2 cellular contexts compared by ENCODE assay signal in the genomic region with DNA sequence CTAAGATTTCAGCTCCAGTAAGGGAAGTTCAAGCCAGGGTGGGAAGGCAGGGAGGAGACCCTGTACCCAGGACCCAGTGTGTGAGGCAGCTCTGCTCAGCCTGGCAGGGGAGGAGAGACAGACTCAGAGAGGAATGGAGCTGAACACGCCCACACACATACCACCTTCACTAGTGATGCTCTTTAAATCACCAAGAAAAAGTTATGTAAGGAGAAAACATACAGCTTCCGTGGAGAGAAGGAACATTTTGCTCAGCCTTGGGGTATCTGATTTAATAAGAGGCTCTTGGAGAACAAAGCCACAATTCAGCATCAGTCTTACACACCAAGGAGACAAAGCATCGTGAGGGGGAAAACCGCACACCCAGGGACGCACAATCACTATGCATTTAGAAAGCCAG.
A peak's percentile ranks its signal among the peaks of the same experiment; 100 is the strongest.
TF ChIP-seq lines count a peak whose summit lies in the region.

No MANE protein-coding gene starts in this region.

TF ChIP-seq in GM23338, 12 proteins besides CTCF, POLR2A, EP300 and RAD21 (continued from another document and continues in another):
- TF ChIP-seq, protein P1, sequence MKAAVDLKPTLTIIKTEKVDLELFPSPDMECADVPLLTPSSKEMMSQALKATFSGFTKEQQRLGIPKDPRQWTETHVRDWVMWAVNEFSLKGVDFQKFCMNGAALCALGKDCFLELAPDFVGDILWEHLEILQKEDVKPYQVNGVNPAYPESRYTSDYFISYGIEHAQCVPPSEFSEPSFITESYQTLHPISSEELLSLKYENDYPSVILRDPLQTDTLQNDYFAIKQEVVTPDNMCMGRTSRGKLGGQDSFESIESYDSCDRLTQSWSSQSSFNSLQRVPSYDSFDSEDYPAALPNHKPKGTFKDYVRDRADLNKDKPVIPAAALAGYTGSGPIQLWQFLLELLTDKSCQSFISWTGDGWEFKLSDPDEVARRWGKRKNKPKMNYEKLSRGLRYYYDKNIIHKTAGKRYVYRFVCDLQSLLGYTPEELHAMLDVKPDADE (IDR thresholded peaks at IDR 0.05) = no peak
- TF ChIP-seq EZH2 (IDR thresholded peaks at IDR 0.05; ENCODE audit: low read depth, unreplicated experiment) = no peak
- TF ChIP-seq POLR2AphosphoS5 (IDR thresholded peaks at IDR 0.05; ENCODE audit: low read depth) = no peak
- no peak for TF ChIP-seq REST (IDR thresholded peaks at IDR 0.05; ENCODE audit: unreplicated experiment)
- TF ChIP-seq STAT1 (IDR thresholded peaks at IDR 0.05; ENCODE audit: unreplicated experiment) = no peak
- TF ChIP-seq ZNF331 (CRISPR knock-in tag; IDR thresholded peaks at IDR 0.05; ENCODE audit: low read depth) = no peak
- TF ChIP-seq, protein P2, sequence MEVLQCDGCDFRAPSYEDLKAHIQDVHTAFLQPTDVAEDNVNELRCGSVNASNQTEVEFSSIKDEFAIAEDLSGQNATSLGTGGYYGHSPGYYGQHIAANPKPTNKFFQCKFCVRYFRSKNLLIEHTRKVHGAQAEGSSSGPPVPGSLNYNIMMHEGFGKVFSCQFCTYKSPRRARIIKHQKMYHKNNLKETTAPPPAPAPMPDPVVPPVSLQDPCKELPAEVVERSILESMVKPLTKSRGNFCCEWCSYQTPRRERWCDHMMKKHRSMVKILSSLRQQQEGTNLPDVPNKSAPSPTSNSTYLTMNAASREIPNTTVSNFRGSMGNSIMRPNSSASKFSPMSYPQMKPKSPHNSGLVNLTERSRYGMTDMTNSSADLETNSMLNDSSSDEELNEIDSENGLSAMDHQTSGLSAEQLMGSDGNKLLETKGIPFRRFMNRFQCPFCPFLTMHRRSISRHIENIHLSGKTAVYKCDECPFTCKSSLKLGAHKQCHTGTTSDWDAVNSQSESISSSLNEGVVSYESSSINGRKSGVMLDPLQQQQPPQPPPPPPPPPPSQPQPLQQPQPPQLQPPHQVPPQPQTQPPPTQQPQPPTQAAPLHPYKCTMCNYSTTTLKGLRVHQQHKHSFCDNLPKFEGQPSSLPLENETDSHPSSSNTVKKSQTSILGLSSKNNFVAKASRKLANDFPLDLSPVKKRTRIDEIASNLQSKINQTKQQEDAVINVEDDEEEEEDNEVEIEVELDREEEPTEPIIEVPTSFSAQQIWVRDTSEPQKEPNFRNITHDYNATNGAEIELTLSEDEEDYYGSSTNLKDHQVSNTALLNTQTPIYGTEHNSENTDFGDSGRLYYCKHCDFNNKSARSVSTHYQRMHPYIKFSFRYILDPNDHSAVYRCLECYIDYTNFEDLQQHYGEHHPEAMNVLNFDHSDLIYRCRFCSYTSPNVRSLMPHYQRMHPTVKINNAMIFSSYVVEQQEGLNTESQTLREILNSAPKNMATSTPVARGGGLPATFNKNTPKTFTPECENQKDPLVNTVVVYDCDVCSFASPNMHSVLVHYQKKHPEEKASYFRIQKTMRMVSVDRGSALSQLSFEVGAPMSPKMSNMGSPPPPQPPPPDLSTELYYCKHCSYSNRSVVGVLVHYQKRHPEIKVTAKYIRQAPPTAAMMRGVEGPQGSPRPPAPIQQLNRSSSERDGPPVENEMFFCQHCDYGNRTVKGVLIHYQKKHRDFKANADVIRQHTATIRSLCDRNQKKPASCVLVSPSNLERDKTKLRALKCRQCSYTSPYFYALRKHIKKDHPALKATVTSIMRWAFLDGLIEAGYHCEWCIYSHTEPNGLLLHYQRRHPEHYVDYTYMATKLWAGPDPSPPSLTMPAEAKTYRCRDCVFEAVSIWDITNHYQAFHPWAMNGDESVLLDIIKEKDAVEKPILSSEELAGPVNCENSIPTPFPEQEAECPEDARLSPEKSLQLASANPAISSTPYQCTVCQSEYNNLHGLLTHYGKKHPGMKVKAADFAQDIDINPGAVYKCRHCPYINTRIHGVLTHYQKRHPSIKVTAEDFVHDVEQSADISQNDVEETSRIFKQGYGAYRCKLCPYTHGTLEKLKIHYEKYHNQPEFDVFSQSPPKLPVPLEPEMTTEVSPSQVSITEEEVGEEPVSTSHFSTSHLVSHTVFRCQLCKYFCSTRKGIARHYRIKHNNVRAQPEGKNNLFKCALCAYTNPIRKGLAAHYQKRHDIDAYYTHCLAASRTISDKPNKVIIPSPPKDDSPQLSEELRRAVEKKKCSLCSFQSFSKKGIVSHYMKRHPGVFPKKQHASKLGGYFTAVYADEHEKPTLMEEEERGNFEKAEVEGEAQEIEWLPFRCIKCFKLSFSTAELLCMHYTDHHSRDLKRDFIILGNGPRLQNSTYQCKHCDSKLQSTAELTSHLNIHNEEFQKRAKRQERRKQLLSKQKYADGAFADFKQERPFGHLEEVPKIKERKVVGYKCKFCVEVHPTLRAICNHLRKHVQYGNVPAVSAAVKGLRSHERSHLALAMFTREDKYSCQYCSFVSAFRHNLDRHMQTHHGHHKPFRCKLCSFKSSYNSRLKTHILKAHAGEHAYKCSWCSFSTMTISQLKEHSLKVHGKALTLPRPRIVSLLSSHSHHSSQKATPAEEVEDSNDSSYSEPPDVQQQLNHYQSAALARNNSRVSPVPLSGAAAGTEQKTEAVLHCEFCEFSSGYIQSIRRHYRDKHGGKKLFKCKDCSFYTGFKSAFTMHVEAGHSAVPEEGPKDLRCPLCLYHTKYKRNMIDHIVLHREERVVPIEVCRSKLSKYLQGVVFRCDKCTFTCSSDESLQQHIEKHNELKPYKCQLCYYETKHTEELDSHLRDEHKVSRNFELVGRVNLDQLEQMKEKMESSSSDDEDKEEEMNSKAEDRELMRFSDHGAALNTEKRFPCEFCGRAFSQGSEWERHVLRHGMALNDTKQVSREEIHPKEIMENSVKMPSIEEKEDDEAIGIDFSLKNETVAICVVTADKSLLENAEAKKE (CRISPR knock-in tag; IDR thresholded peaks at IDR 0.05) = no peak
- TF ChIP-seq JUNB (IDR thresholded peaks at IDR 0.05; ENCODE audit: unreplicated experiment) = no peak
- no peak for TF ChIP-seq EZH2phosphoT487 (IDR thresholded peaks at IDR 0.05; ENCODE audit: unreplicated experiment)
- TF ChIP-seq CREB1 (CRISPR knock-in tag; IDR thresholded peaks at IDR 0.05; ENCODE audit: low read depth) = no peak

TF ChIP-seq in neural cell, 6 proteins besides CTCF, POLR2A, EP300 and RAD21:
- no peak for TF ChIP-seq MXI1 (conservative IDR thresholded peaks at IDR 0.05; ENCODE audit: poor library complexity, severe bottlenecking)
- TF ChIP-seq TAF1 (IDR thresholded peaks at IDR 0.05; ENCODE audit: low read depth) = peak; percentile 46
